In the genomic region with DNA sequence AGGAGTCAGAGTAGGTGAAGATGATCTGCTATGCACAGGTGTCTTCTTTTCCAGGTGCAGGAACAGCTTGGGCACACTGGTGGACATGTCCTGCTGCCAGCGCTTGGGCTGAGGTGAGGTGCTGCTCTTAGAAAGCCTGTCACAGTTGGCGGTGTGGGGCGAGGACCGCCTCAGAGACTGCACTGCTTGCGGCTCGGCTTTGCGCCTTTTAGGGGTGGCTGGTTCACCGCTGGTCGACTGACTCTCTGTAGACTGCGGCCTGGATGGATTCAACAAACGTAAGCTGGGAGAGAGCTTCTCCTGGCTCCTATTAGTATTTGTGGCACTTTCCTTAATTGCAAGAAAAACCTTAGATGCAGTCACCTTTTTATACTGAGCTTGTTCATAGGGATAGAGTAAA, we compare ENCODE assay signal across 29 cellular contexts. TPM values are rescaled to one million over a fixed set of nuclear protein-coding genes. Genes with fewer than 3 reads are reported as not detected.
"Had no signal": no experiment of that assay in that cellular context is flagged by ENCODE, and none has a peak within 500 bp of the region (broad histone marks: within the 10 kb centered on the region; RNA-seq: fewer than 3 reads in every experiment).

No MANE protein-coding gene starts in this region.

- H3K27ac Mint-ChIP-seq: activated naive CD4-positive, alpha-beta T cell treated with anti-CD3 and anti-CD28 coated beads, Interleukin-2, amount 50 U/mL, for 72 hours; activated T-helper 2 cell treated with anti-CD3 and anti-CD28 coated beads, Interferon-gamma antibody, Interleukin-2, Interleukin-4, amounts not matched to agents 10 μg/mL and 5 μg/mL and 100 μg/mL, durations not matched to agents 14 hours and 24 hours and 36 hours had no signal

- H3K27me3 ChIP-seq: breast epithelium, colonic mucosa, ovary, right lobe of liver, testis had no signal

- DNase-seq: activated CD4-positive, alpha-beta T cell treated with anti-CD3 and anti-CD28 coated beads, Interleukin-2, amount 50 U/mL, for 1 hour; activated CD4-positive, CD25-positive, alpha-beta regulatory T cell treated with anti-CD3 and anti-CD28 coated beads, Interleukin-2, amount 50 U/mL, for 72 hours; activated naive CD4-positive, alpha-beta T cell; activated T-cell treated with anti-CD3 and anti-CD28 coated beads, Interleukin-2, amount 50 U/mL, for 4 hours; cerebellar nuclear complex; colonic mucosa; effector CD8-positive, alpha-beta T cell; gastrocnemius medialis; islet precursor cell; left cardiac atrium; left ventricle myocardium superior; midbrain; naive thymus-derived CD4-positive, alpha-beta T cell; ovary; right lobe of liver; stimulated activated CD4-positive, alpha-beta T cell treated with anti-CD3 and anti-CD28 coated beads, Interleukin-2, amount 100 ng/mL, for 48 hours; stimulated activated naive CD8-positive, alpha-beta T cell treated with anti-CD3 and anti-CD28 coated beads, Interleukin-15, Interleukin-2, amounts not matched to agents 100 U/mL and 50 U/mL, for 24 hours; testis; transverse colon had no signal

- ATAC-seq: activated CD8-positive, alpha-beta T cell treated with anti-CD3 and anti-CD28 coated beads for 36 hours; activated T-cell treated with anti-CD3 and anti-CD28 coated beads, Interleukin-2, amount 50 U/mL, for 4 hours; gastrocnemius medialis; left cardiac atrium; left ventricle myocardium superior; naive thymus-derived CD4-positive, alpha-beta T cell; right lobe of liver; stimulated activated naive CD8-positive, alpha-beta T cell treated with anti-CD3 and anti-CD28 coated beads, Interleukin-15, Interleukin-2, amounts not matched to agents 100 U/mL and 50 U/mL, for 24 hours had no signal

- H2AFZ ChIP-seq: hepatocyte had no signal

- H3K4me1 ChIP-seq: breast epithelium, colonic mucosa, gastrocnemius medialis, right lobe of liver, testis, transverse colon had no signal

- H3K79me2 ChIP-seq: hepatocyte had no signal

- H3K4me2 ChIP-seq: hepatocyte had no signal

- H3K9me3 ChIP-seq: colonic mucosa, gastrocnemius medialis, neutrophil, ovary, right lobe of liver, testis had no signal

- H3K27ac ChIP-seq: breast epithelium, colonic mucosa, gastrocnemius medialis, hepatocyte, neutrophil, ovary, right lobe of liver, testis, transverse colon had no signal

- H3K4me3 ChIP-seq: breast epithelium, colonic mucosa, gastrocnemius medialis, hepatocyte, ovary, right lobe of liver, transverse colon had no signal

- H3K36me3 ChIP-seq: breast epithelium, colonic mucosa, gastrocnemius medialis, neutrophil, ovary, right lobe of liver, transverse colon had no signal

RNA-seq across cellular contexts. Expression of a gene that starts 50.7 kb away (rescaled TPM):
- total RNA-seq: activated CD8-positive, alpha-beta T cell treated with anti-CD3 and anti-CD28 coated beads for 36 hours; activated naive CD4-positive, alpha-beta T cell treated with anti-CD3 and anti-CD28 coated beads, Interleukin-2, amount 50 U/mL, for 72 hours; activated T-helper 2 cell treated with anti-CD3 and anti-CD28 coated beads, Interferon-gamma antibody, Interleukin-2, Interleukin-4, amounts not matched to agents 10 μg/mL and 5 μg/mL and 100 μg/mL, durations not matched to agents 14 hours and 24 hours and 36 hours; breast epithelium; colonic mucosa; dermis microvascular lymphatic vessel endothelial cell; gastrocnemius medialis; left cardiac atrium; left ventricle myocardium superior; lung microvascular endothelial cell; naive thymus-derived CD4-positive, alpha-beta T cell; progenitor cell of endocrine pancreas; skeletal muscle tissue; transverse colon had no signal
- polyA plus RNA-seq: naive thymus-derived CD4-positive, alpha-beta T cell; ovary had no signal
